In the genomic region with DNA sequence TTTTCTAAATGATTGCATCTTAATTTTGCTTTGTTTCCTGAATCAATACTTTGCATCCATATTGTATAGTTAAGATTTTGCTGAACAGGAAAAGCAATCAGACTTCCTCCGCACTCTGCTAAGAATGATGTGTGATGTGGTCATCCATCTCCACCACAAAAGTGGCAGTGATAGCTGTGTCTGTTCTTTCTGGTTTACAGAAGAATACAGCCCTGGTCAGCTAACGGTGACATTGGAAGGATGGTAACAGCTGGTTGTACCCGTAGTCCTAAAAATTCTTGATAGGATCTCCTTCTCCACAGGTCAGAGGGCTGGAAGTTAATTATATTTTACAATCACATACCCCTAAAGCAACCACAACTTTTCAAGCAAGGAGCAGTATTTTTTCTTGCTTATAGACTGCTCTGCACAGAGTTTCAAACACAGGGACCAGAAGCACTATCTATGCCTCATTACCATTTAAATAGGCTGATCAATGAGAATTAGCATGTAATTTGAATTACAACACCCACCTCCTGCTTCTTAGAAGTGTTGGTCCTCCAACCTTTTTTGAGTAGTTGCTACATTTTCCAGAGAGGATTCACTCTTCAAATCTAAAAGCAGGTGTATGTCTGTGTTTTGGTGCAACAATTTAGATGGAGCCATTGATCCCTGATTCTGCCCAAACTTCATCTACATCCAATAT, we compare ENCODE assay signal across 24 cellular contexts.
DNase-seq lines count a peak whose midpoint lies in the region; ATAC-seq and TF ChIP-seq lines count a peak whose summit lies in the region.
"Had no signal": no experiment of that assay in that cellular context is flagged by ENCODE, and none has a peak within 500 bp of the region (broad histone marks: within the 10 kb centered on the region; RNA-seq: fewer than 3 reads in every experiment).

No MANE protein-coding gene starts in this region.

- H3K27ac ChIP-seq in GM23338 (ENCODE audit: low read depth): no peak overlapping the region
- peak overlapping the region; percentile 17; the same call in 1 of the 2 replicates for H3K27ac ChIP-seq in HUES64 (ENCODE audit: low read depth, low read length)
- H3K27ac ChIP-seq: C4-2B, Peyer's patch, SK-N-MC had no signal

- H3K27me3 Mint-ChIP-seq in GM23338 (ENCODE audit: insufficient read depth, low read depth, poor library complexity) (no peaks in the 10 kb centered on the region), chondrocyte (ENCODE audit: low read depth) (no peaks in the 10 kb centered on the region)
- H3K27me3 Mint-ChIP-seq: CD8-positive, alpha-beta memory T cell had no signal

- no peak for TF ChIP-seq CTCF in GM23338 (conservative IDR thresholded peaks at IDR 0.05; ENCODE audit: low read depth in 2 of 2)
- no peak for TF ChIP-seq CTCF in chondrocyte (IDR thresholded peaks at IDR 0.05)

- no peaks in the 10 kb centered on the region for H3F3A ChIP-seq in GM23338 (replicated peaks; ENCODE audit: low read depth)

- no peaks in the 10 kb centered on the region for H3K79me2 ChIP-seq in GM23338 (replicated peaks; ENCODE audit: insufficient read depth)

- H2AFZ ChIP-seq in GM23338: no peak overlapping the region

- peak overlapping the region; percentile 36; the same call in 1 of the 2 replicates for H3K27ac Mint-ChIP-seq in GM23338
- H3K27ac Mint-ChIP-seq in chondrocyte (ENCODE audit: unreplicated experiment): no peak overlapping the region
- H3K27ac Mint-ChIP-seq: CD8-positive, alpha-beta memory T cell had no signal

- peak; percentile 71 for DNase-seq in GM23338 (ENCODE audit: low spot score)
- DNase-seq in iPS DF 19.7 (ENCODE audit: low read depth, low spot score): peak; percentile 25
- DNase-seq in chondrocyte (ENCODE audit: low spot score): no peak
- DNase-seq in KG1 (lab: John Stamatoyannopoulos, UW): no peak
- DNase-seq: AML-193; Calu3; CD8-positive, alpha-beta memory T cell; KBM-7; MM.1S; NCI-H1048; NCI-H1417; NCI-H1694; NCI-H2029 treated with DMSO at 0.1 percent for 48 hours; NCI-H2227 treated with DMSO at 0.1 percent for 48 hours; NCI-H510A; NCI-H69; OCI-M1; Peyer's patch; SHP77 treated with DMSO at 0.1 percent for 48 hours had no signal

- peak overlapping the region; percentile 3; the same call in 1 of the 2 replicates for H3K4me2 ChIP-seq in GM23338

- H3K4me3 ChIP-seq in GM23338 (no peak overlapping the region), HUES64 (ENCODE audit: low read length) (no peak overlapping the region)
- H3K4me3 ChIP-seq: Peyer's patch, SK-N-MC had no signal

- H3K4me3 Mint-ChIP-seq in GM23338 (peak overlapping the region; percentile 9; the same call in 1 of the 3 replicates), chondrocyte (ENCODE audit: unreplicated experiment) (no peak overlapping the region)
- H3K4me3 Mint-ChIP-seq: CD8-positive, alpha-beta memory T cell had no signal

- 76% methylated on average over 3 of the region's 3 CpGs for WGBS in HUES64

- H3K4me1 ChIP-seq in GM23338 (ENCODE audit: insufficient read depth) (peaks cover 5% of the 10 kb centered on the region; the same call in 1 of the 2 replicates), HUES64 (ENCODE audit: insufficient read depth, low read length) (peaks cover 20% of the 10 kb centered on the region)
- H3K4me1 ChIP-seq: Peyer's patch had no signal

- no peaks in the 10 kb centered on the region for H3K9me2 ChIP-seq in GM23338 (ENCODE audit: insufficient read depth)

- no peaks in the 10 kb centered on the region for H4K20me1 ChIP-seq in GM23338 (replicated peaks; ENCODE audit: insufficient read depth)

- ATAC-seq in GM23338: peak; percentile 92
- ATAC-seq in GM18502 (IDR thresholded peaks at IDR 0.05; ENCODE audit: poor library complexity, unreplicated experiment): no peak
- no peak for ATAC-seq in GM18867 (IDR thresholded peaks at IDR 0.05; ENCODE audit: unreplicated experiment)

- H3K36me3 ChIP-seq in GM23338 (ENCODE audit: insufficient read depth) (no peaks in the 10 kb centered on the region), HUES64 (ENCODE audit: insufficient read depth, low read length) (no peaks in the 10 kb centered on the region)
- H3K36me3 ChIP-seq: Peyer's patch had no signal

- H3K4me1 Mint-ChIP-seq in GM23338 (peaks cover 20% of the 10 kb centered on the region), chondrocyte (ENCODE audit: low read depth) (peaks cover 10% of the 10 kb centered on the region)
- H3K4me1 Mint-ChIP-seq: CD8-positive, alpha-beta memory T cell had no signal

- H3K36me3 Mint-ChIP-seq in GM23338 (ENCODE audit: low read depth): peaks cover 7% of the 10 kb centered on the region; the same call in 1 of the 3 replicates
- no peaks in the 10 kb centered on the region for H3K36me3 Mint-ChIP-seq in chondrocyte (ENCODE audit: low read depth)
- H3K36me3 Mint-ChIP-seq: CD8-positive, alpha-beta memory T cell had no signal

- H3K9me3 Mint-ChIP-seq in GM23338: peaks cover 4% of the 10 kb centered on the region; the same call in 2 of the 3 replicates
- peaks cover 3% of the 10 kb centered on the region for H3K9me3 Mint-ChIP-seq in chondrocyte (ENCODE audit: low read depth)

- H3K27me3 ChIP-seq in GM23338 (ENCODE audit: insufficient read depth) (no peaks in the 10 kb centered on the region), HUES64 (ENCODE audit: insufficient read depth, low read length) (no peaks in the 10 kb centered on the region)
- H3K27me3 ChIP-seq: Peyer's patch had no signal

- no peak overlapping the region for H3K9ac ChIP-seq in HUES64 (ENCODE audit: low read depth, low read length)

- H3K9me3 ChIP-seq in HUES64 (ENCODE audit: insufficient read depth, low read depth, low read length): no peaks in the 10 kb centered on the region
- H3K9me3 ChIP-seq: Peyer's patch had no signal

TF ChIP-seq in GM23338, 12 proteins besides CTCF, POLR2A, EP300 and RAD21:
- TF ChIP-seq STAT1 (IDR thresholded peaks at IDR 0.05; ENCODE audit: unreplicated experiment): no peak
- no peak for TF ChIP-seq ZNF331 (CRISPR knock-in tag; IDR thresholded peaks at IDR 0.05; ENCODE audit: low read depth)
- no peak for TF ChIP-seq NANOG (IDR thresholded peaks at IDR 0.05; ENCODE audit: borderline replicate concordance)
- TF ChIP-seq REST (IDR thresholded peaks at IDR 0.05; ENCODE audit: unreplicated experiment): no peak
- no peak for TF ChIP-seq ZNF114 (CRISPR knock-in tag; IDR thresholded peaks at IDR 0.05)
- TF ChIP-seq, protein P1, sequence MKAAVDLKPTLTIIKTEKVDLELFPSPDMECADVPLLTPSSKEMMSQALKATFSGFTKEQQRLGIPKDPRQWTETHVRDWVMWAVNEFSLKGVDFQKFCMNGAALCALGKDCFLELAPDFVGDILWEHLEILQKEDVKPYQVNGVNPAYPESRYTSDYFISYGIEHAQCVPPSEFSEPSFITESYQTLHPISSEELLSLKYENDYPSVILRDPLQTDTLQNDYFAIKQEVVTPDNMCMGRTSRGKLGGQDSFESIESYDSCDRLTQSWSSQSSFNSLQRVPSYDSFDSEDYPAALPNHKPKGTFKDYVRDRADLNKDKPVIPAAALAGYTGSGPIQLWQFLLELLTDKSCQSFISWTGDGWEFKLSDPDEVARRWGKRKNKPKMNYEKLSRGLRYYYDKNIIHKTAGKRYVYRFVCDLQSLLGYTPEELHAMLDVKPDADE (IDR thresholded peaks at IDR 0.05): no peak

Comparison
In these comparisons a context has a peak if more than half of its experiments do, and no peak if none do; other contexts are left out.
1. DNase-seq: peak in GM23338 (single experiment) and iPS DF 19.7 (single experiment); none in chondrocyte (single experiment) and KG1 (single experiment).